In genomic region chr11:62505112-62505783, GRCh38 we compare ENCODE assay signal across 1 cellular context.
TF ChIP-seq lines count a peak whose summit lies in the region.

No MANE protein-coding gene starts in this region.

TF ChIP-seq in K562, 482 proteins besides CTCF, POLR2A, EP300 and RAD21 (continued from another document and continues in another):
- TF ChIP-seq MGA (IDR thresholded peaks at IDR 0.05): peak; percentile 43
- peak; percentile 46 for TF ChIP-seq L3MBTL2 (IDR thresholded peaks at IDR 0.05)
- no peak for TF ChIP-seq NEUROD1 (IDR thresholded peaks at IDR 0.05; ENCODE audit: borderline replicate concordance, low read depth, low read length, partially characterized antibody)
- peak; percentile 26 to 27 for TF ChIP-seq E2F6 (IDR thresholded peaks at IDR 0.05; ENCODE audit: borderline replicate concordance in 1 of 2, extremely low read depth in 1 of 2, insufficient read depth in 1 of 2, insufficient read length in 1 of 2, low read depth in 1 of 2, low read length in 1 of 2, poor library complexity in 1 of 2, severe bottlenecking in 1 of 2)
- TF ChIP-seq VEZF1 (CRISPR knock-in tag; IDR thresholded peaks at IDR 0.05): peak; percentile 39; the same call in 1 of the 2 replicates
- TF ChIP-seq REST (CRISPR knock-in tag; IDR thresholded peaks at IDR 0.05; ENCODE audit: low read depth): no peak
- no peak for TF ChIP-seq HDAC8 (tag; IDR thresholded peaks at IDR 0.05)
- no peak for TF ChIP-seq ZNF589 (CRISPR knock-in tag; IDR thresholded peaks at IDR 0.05; ENCODE audit: low read depth)
- TF ChIP-seq PKNOX1 (IDR thresholded peaks at IDR 0.05): peak; percentile 53
- no peak for TF ChIP-seq MAFK (IDR thresholded peaks at IDR 0.05; ENCODE audit: low read length)
- no peak for TF ChIP-seq RHOXF2B (CRISPR knock-in tag; conservative IDR thresholded peaks at IDR 0.05)
- TF ChIP-seq BCL6 (CRISPR knock-in tag; IDR thresholded peaks at IDR 0.05): no peak
- no peak for TF ChIP-seq SIRT6 (IDR thresholded peaks at IDR 0.05; ENCODE audit: low read depth, low read length)
- no peak for TF ChIP-seq NR3C1 (CRISPR knock-in tag; IDR thresholded peaks at IDR 0.05)
- TF ChIP-seq SRF (CRISPR knock-in tag; IDR thresholded peaks at IDR 0.05): peak in 1 of 2 experiments; percentile 91; a peak in 2 of 4 replicates
- TF ChIP-seq CC2D1A (IDR thresholded peaks at IDR 0.05): no peak
- TF ChIP-seq PHB (CRISPR knock-in tag; IDR thresholded peaks at IDR 0.05): no peak
- TF ChIP-seq ZFP91 (CRISPR knock-in tag; IDR thresholded peaks at IDR 0.05): no peak
- TF ChIP-seq IFI16 (CRISPR knock-in tag; IDR thresholded peaks at IDR 0.05): no peak
- no peak for TF ChIP-seq ZNF354B (CRISPR knock-in tag; IDR thresholded peaks at IDR 0.05)
- TF ChIP-seq IRF2 (CRISPR knock-in tag; IDR thresholded peaks at IDR 0.05): no peak
- no peak for TF ChIP-seq JUN (IDR thresholded peaks at IDR 0.05; ENCODE audit: borderline replicate concordance, low read depth, low read length)
- no peak for TF ChIP-seq JUN (CRISPR knock-in tag; IDR thresholded peaks at IDR 0.05; ENCODE audit: borderline replicate concordance)
- no peak for TF ChIP-seq KHSRP (IDR thresholded peaks at IDR 0.05)
- no peak for TF ChIP-seq PBX2 (CRISPR knock-in tag; IDR thresholded peaks at IDR 0.05; ENCODE audit: low read depth)
- 0 out of 2 replicates have a peak, but pooled peaks have one; percentile 15 for TF ChIP-seq PBX2 (tag; conservative IDR thresholded peaks at IDR 0.05; ENCODE audit: low read depth)
- no peak for TF ChIP-seq CCNT2 (IDR thresholded peaks at IDR 0.05; ENCODE audit: borderline replicate concordance, extremely low read depth, insufficient read length, low read depth, low read length)
- peak; percentile 77; the same call in 1 of the 2 replicates for TF ChIP-seq ZBTB7A (IDR thresholded peaks at IDR 0.05; ENCODE audit: borderline replicate concordance, control insufficient read depth, low read depth, low read length)
- TF ChIP-seq RBM15 (IDR thresholded peaks at IDR 0.05; ENCODE audit: insufficient read depth, low read length): no peak
- TF ChIP-seq RBFOX2 (IDR thresholded peaks at IDR 0.05; ENCODE audit: low read depth, low read length): 0 out of 2 replicates have a peak, but pooled peaks have one; percentile 16
- TF ChIP-seq CREB1 (IDR thresholded peaks at IDR 0.05): no peak
- TF ChIP-seq CREB1 (CRISPR knock-in tag; IDR thresholded peaks at IDR 0.05): no peak
- TF ChIP-seq SP1 (CRISPR knock-in tag; IDR thresholded peaks at IDR 0.05): no peak
- no peak for TF ChIP-seq HNRNPH1 (optimal IDR thresholded peaks at IDR 0.05; ENCODE audit: low read depth, low read length)
- TF ChIP-seq NFRKB (IDR thresholded peaks at IDR 0.05; ENCODE audit: low read depth): no peak
